In genomic region chr6:101883398-101883975, GRCh38 we compare ENCODE assay signal across 1 cellular context.
TF ChIP-seq lines count a peak whose summit lies in the region.

No MANE protein-coding gene starts in this region.

TF ChIP-seq in GM12878, 131 proteins besides CTCF, POLR2A, EP300 and RAD21 (continued from another document and continues in another):
- TF ChIP-seq ZBTB11 (CRISPR knock-in tag; IDR thresholded peaks at IDR 0.05) (no peak), SMAD5 (IDR thresholded peaks at IDR 0.05; ENCODE audit: low read depth) (no peak), CREM (IDR thresholded peaks at IDR 0.05; ENCODE audit: low read depth) (0 out of 2 replicates have a peak, but pooled peaks have one; percentile 27), CEBPZ (IDR thresholded peaks at IDR 0.05; ENCODE audit: low read depth, low read length) (no peak), E2F4 (IDR thresholded peaks at IDR 0.05; ENCODE audit: low read depth, low read length) (no peak), CHD2 (IDR thresholded peaks at IDR 0.05; ENCODE audit: borderline replicate concordance, low read depth, low read length) (no peak), MEF2B (IDR thresholded peaks at IDR 0.05; ENCODE audit: partially characterized antibody, poor library complexity, severe bottlenecking) (no peak), BACH1 (IDR thresholded peaks at IDR 0.05; ENCODE audit: borderline replicate concordance) (no peak), SPI1 (IDR thresholded peaks at IDR 0.05; ENCODE audit: borderline replicate concordance, insufficient read depth, low read depth, low read length) (no peak), FOXM1 (IDR thresholded peaks at IDR 0.05; ENCODE audit: low read depth, low read length) (peak; percentile 40; the same call in 1 of the 2 replicates), TARDBP (IDR thresholded peaks at IDR 0.05; ENCODE audit: borderline replicate concordance) (no peak), ZNF24 (IDR thresholded peaks at IDR 0.05) (no peak), MTA3 (IDR thresholded peaks at IDR 0.05; ENCODE audit: borderline replicate concordance, low read length) (no peak), ZNF207 (IDR thresholded peaks at IDR 0.05; ENCODE audit: borderline replicate concordance) (no peak), TCF7 (IDR thresholded peaks at IDR 0.05; ENCODE audit: borderline replicate concordance) (peak; percentile 37; the same call in 1 of the 2 replicates), RAD51 (IDR thresholded peaks at IDR 0.05) (no peak), ZNF622 (IDR thresholded peaks at IDR 0.05) (no peak), WRNIP1 (IDR thresholded peaks at IDR 0.05; ENCODE audit: borderline replicate concordance, low read depth, low read length) (no peak), ETV6 (conservative IDR thresholded peaks at IDR 0.05 in 1 of 2, IDR thresholded peaks at IDR 0.05 in 1 of 2; ENCODE audit: borderline replicate concordance in 1 of 2, low read depth in 1 of 2) (no peak), CEBPB (IDR thresholded peaks at IDR 0.05; ENCODE audit: borderline replicate concordance in 1 of 2, low read depth in 2 of 2, low read length in 2 of 2) (no peak), RFX5 (IDR thresholded peaks at IDR 0.05; ENCODE audit: low read depth, low read length) (no peak), NFIC (IDR thresholded peaks at IDR 0.05; ENCODE audit: low read depth, low read length) (peak; percentile 61; the same call in 1 of the 2 replicates), JUNB (IDR thresholded peaks at IDR 0.05) (peak; percentile 67), MAX (IDR thresholded peaks at IDR 0.05; ENCODE audit: low read depth, low read length) (no peak), PAX8 (IDR thresholded peaks at IDR 0.05) (no peak), KAT2A (conservative IDR thresholded peaks at IDR 0.05; ENCODE audit: control insufficient read depth, low read depth, low read length) (no peak), RCOR1 (conservative IDR thresholded peaks at IDR 0.05; ENCODE audit: low read depth, low read length) (no peak), BRCA1 (IDR thresholded peaks at IDR 0.05; ENCODE audit: low read depth, low read length) (no peak), NR2F1 (conservative IDR thresholded peaks at IDR 0.05) (no peak), NBN (IDR thresholded peaks at IDR 0.05) (no peak), DPF2 (IDR thresholded peaks at IDR 0.05) (no peak), ELK1 (IDR thresholded peaks at IDR 0.05; ENCODE audit: low read depth, low read length) (no peak), YY1 (IDR thresholded peaks at IDR 0.05; ENCODE audit: low read depth, low read length) (no peak)
- TF ChIP-seq, protein P1, sequence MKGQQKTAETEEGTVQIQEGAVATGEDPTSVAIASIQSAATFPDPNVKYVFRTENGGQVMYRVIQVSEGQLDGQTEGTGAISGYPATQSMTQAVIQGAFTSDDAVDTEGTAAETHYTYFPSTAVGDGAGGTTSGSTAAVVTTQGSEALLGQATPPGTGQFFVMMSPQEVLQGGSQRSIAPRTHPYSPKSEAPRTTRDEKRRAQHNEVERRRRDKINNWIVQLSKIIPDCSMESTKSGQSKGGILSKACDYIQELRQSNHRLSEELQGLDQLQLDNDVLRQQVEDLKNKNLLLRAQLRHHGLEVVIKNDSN (IDR thresholded peaks at IDR 0.05; ENCODE audit: borderline replicate concordance, extremely low read length, insufficient read depth, low read depth, low read length) = no peak
- TF ChIP-seq, protein P2, sequence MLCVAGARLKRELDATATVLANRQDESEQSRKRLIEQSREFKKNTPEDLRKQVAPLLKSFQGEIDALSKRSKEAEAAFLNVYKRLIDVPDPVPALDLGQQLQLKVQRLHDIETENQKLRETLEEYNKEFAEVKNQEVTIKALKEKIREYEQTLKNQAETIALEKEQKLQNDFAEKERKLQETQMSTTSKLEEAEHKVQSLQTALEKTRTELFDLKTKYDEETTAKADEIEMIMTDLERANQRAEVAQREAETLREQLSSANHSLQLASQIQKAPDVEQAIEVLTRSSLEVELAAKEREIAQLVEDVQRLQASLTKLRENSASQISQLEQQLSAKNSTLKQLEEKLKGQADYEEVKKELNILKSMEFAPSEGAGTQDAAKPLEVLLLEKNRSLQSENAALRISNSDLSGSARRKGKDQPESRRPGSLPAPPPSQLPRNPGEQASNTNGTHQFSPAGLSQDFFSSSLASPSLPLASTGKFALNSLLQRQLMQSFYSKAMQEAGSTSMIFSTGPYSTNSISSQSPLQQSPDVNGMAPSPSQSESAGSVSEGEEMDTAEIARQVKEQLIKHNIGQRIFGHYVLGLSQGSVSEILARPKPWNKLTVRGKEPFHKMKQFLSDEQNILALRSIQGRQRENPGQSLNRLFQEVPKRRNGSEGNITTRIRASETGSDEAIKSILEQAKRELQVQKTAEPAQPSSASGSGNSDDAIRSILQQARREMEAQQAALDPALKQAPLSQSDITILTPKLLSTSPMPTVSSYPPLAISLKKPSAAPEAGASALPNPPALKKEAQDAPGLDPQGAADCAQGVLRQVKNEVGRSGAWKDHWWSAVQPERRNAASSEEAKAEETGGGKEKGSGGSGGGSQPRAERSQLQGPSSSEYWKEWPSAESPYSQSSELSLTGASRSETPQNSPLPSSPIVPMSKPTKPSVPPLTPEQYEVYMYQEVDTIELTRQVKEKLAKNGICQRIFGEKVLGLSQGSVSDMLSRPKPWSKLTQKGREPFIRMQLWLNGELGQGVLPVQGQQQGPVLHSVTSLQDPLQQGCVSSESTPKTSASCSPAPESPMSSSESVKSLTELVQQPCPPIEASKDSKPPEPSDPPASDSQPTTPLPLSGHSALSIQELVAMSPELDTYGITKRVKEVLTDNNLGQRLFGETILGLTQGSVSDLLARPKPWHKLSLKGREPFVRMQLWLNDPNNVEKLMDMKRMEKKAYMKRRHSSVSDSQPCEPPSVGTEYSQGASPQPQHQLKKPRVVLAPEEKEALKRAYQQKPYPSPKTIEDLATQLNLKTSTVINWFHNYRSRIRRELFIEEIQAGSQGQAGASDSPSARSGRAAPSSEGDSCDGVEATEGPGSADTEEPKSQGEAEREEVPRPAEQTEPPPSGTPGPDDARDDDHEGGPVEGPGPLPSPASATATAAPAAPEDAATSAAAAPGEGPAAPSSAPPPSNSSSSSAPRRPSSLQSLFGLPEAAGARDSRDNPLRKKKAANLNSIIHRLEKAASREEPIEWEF (IDR thresholded peaks at IDR 0.05; ENCODE audit: insufficient replicate concordance, low read depth, low read length) = no peak
- TF ChIP-seq, protein P3, sequence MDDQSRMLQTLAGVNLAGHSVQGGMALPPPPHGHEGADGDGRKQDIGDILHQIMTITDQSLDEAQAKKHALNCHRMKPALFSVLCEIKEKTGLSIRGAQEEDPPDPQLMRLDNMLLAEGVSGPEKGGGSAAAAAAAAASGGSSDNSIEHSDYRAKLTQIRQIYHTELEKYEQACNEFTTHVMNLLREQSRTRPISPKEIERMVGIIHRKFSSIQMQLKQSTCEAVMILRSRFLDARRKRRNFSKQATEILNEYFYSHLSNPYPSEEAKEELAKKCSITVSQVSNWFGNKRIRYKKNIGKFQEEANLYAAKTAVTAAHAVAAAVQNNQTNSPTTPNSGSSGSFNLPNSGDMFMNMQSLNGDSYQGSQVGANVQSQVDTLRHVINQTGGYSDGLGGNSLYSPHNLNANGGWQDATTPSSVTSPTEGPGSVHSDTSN (IDR thresholded peaks at IDR 0.05; ENCODE audit: insufficient replicate concordance, low read depth, low read length) = no peak
- TF ChIP-seq, protein P4, sequence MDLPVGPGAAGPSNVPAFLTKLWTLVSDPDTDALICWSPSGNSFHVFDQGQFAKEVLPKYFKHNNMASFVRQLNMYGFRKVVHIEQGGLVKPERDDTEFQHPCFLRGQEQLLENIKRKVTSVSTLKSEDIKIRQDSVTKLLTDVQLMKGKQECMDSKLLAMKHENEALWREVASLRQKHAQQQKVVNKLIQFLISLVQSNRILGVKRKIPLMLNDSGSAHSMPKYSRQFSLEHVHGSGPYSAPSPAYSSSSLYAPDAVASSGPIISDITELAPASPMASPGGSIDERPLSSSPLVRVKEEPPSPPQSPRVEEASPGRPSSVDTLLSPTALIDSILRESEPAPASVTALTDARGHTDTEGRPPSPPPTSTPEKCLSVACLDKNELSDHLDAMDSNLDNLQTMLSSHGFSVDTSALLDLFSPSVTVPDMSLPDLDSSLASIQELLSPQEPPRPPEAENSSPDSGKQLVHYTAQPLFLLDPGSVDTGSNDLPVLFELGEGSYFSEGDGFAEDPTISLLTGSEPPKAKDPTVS (IDR thresholded peaks at IDR 0.05; ENCODE audit: low read depth, low read length) = no peak
- TF ChIP-seq, protein P5, sequence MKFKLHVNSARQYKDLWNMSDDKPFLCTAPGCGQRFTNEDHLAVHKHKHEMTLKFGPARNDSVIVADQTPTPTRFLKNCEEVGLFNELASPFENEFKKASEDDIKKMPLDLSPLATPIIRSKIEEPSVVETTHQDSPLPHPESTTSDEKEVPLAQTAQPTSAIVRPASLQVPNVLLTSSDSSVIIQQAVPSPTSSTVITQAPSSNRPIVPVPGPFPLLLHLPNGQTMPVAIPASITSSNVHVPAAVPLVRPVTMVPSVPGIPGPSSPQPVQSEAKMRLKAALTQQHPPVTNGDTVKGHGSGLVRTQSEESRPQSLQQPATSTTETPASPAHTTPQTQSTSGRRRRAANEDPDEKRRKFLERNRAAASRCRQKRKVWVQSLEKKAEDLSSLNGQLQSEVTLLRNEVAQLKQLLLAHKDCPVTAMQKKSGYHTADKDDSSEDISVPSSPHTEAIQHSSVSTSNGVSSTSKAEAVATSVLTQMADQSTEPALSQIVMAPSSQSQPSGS (IDR thresholded peaks at IDR 0.05; ENCODE audit: low read length) = no peak
